In genomic region chr11:59240322-59240721, GRCh38 we compare ENCODE assay signal across 20 cellular contexts. TPM values are rescaled to one million over a fixed set of nuclear protein-coding genes. Genes with fewer than 3 reads are reported as not detected.
DNase-seq lines count a peak whose midpoint lies in the region; ATAC-seq, FAIRE-seq and TF ChIP-seq lines count a peak whose summit lies in the region.
"Had no signal": no experiment of that assay in that cellular context is flagged by ENCODE, and none has a peak within 500 bp of the region (broad histone marks: within the 10 kb centered on the region; RNA-seq: fewer than 3 reads in every experiment).

No MANE protein-coding gene starts in this region.

- H3K4ac ChIP-seq in mesendoderm (ENCODE audit: low read depth, low read length) = no peak overlapping the region

- peak; percentile 8 for DNase-seq in mesendoderm
- DNase-seq in stimulated activated CD4-positive, alpha-beta T cell treated with anti-CD3 and anti-CD28 coated beads, Interleukin-12 subunit alpha, Interleukin-12 subunit beta, amount 100 ng/mL, for 4 hours = no peak
- DNase-seq in NCI-H1930 (lab: John Stamatoyannopoulos, UW) = no peak
- DNase-seq: AML-193; Caco-2; Calu3; CD4-positive, alpha-beta T cell; CD8-positive, alpha-beta T cell; DMS79 treated with DMSO at 0.1 percent for 48 hours; GF-D8 had no signal

- H4K8ac ChIP-seq in mesendoderm (ENCODE audit: low read depth, low read length) = no peak overlapping the region

- peak; percentile 19 for FAIRE-seq in A204.1 (lab: Jason Lieb, UNC)
- FAIRE-seq: D721Med, G401.6, GM12891 had no signal

- H3K79me2 ChIP-seq in mesendoderm (ENCODE audit: control insufficient read depth, insufficient read depth, low read length) = no peaks in the 10 kb centered on the region

- no peak overlapping the region for H2BK5ac ChIP-seq in mesendoderm (ENCODE audit: low read length)

- CTCF ChIA-PET in HEK293 (lab: Yijun Ruan, JAX) = no interaction called here

- no peak overlapping the region for H3K4me2 ChIP-seq in mesendoderm (ENCODE audit: low read length)
- H3K4me2 ChIP-seq: BLaER1 treated with 17β-estradiol and CSF1 and Interleukin-3, amounts not matched to agents 10 nM and 100 nM had no signal

- H3K23ac ChIP-seq in mesendoderm (ENCODE audit: low read length) = no peak overlapping the region

- H3K79me1 ChIP-seq in mesendoderm (ENCODE audit: low read length) = no peaks in the 10 kb centered on the region

- H3K9me3 ChIP-seq in HEK293 (ENCODE audit: control insufficient read depth, insufficient read depth, low read depth, low read length) = no peaks in the 10 kb centered on the region

- H3K36me3 ChIP-seq in HEK293 (ENCODE audit: control insufficient read depth in 2 of 2, insufficient read depth in 1 of 2, low read length in 2 of 2) (no peaks in the 10 kb centered on the region), mesendoderm (ENCODE audit: control insufficient read depth, insufficient read depth, low read length) (no peaks in the 10 kb centered on the region)

- TF ChIP-seq CTCF in HEK293 (tag by site-specific recombination; IDR thresholded peaks at IDR 0.05) = no peak

- H2AK5ac ChIP-seq in mesendoderm (ENCODE audit: low read length) = no peak overlapping the region

- H3K18ac ChIP-seq in mesendoderm (ENCODE audit: low read length) = no peak overlapping the region

- H3K27ac ChIP-seq in HEK293 (ENCODE audit: extremely low read depth, low read depth, low read length) (no peak overlapping the region), mesendoderm (ENCODE audit: low read depth, low read length) (no peak overlapping the region)
- H3K27ac ChIP-seq: 22Rv1; BLaER1 treated with 17β-estradiol and CSF1 and Interleukin-3, amounts not matched to agents 10 nM and 100 nM; C4-2B had no signal

- no peaks in the 10 kb centered on the region for H3K27me3 ChIP-seq in mesendoderm (ENCODE audit: insufficient read depth, low read length, poor library complexity)
- H3K27me3 ChIP-seq: BLaER1 treated with 17β-estradiol and CSF1 and Interleukin-3, amounts not matched to agents 10 nM and 100 nM had no signal

- H2BK120ac ChIP-seq in mesendoderm (ENCODE audit: low read depth, low read length) = no peak overlapping the region

- H3K4me1 ChIP-seq in HEK293 (ENCODE audit: control insufficient read depth, insufficient read depth, low read length) = no peaks in the 10 kb centered on the region
- H3K4me1 ChIP-seq in mesendoderm (ENCODE audit: control insufficient read depth, low read depth, low read length) = no peaks in the 10 kb centered on the region
- H3K4me1 ChIP-seq: Caco-2 had no signal

- H3K4me3 ChIP-seq in HEK293 (ENCODE audit: low read depth, low read length) (no peak overlapping the region), mesendoderm (ENCODE audit: low read length) (no peak overlapping the region)
- H3K4me3 ChIP-seq: BLaER1 treated with 17β-estradiol and CSF1 and Interleukin-3, amounts not matched to agents 10 nM and 100 nM had no signal

- H2BK15ac ChIP-seq in mesendoderm (replicated peaks; ENCODE audit: low read depth) = no peak overlapping the region

- ATAC-seq in HG02678 (IDR thresholded peaks at IDR 0.05; ENCODE audit: unreplicated experiment) = no peak
- ATAC-seq: CD8-positive, alpha-beta T cell had no signal

- no peak overlapping the region for H3K56ac ChIP-seq in mesendoderm (ENCODE audit: low read length)

- no peak overlapping the region for H3K9ac ChIP-seq in mesendoderm (ENCODE audit: low read length)
- H3K9ac ChIP-seq: BLaER1 treated with 17β-estradiol and CSF1 and Interleukin-3, amounts not matched to agents 10 nM and 100 nM had no signal

- no peak overlapping the region for H4K5ac ChIP-seq in mesendoderm (ENCODE audit: low read length)

- POLR2A ChIA-PET in HEK293 (lab: Yijun Ruan, JAX) = no interaction called here

TF ChIP-seq in HEK293, 187 proteins besides CTCF, POLR2A, EP300 and RAD21:
- TF ChIP-seq SETDB1 (IDR thresholded peaks at IDR 0.05; ENCODE audit: insufficient read length, low read length) = peak; percentile 93
- TF ChIP-seq TRIM28 (IDR thresholded peaks at IDR 0.05; ENCODE audit: borderline replicate concordance, low read length) = no peak
TF ChIP-seq in HEK293: peak in this region for 1.

RNA-seq across cellular contexts. Expression of gene MPEG1, which starts 27.6 kb away (rescaled TPM):
- not detected for polyA plus RNA-seq in mesendoderm (2013, experiment 1 of 2)
- polyA plus RNA-seq in mesendoderm (2013, experiment 2 of 2) = not detected
- polyA plus RNA-seq: BJ had no signal
